ENCODE assay signal across 1 cellular context in the genomic region with DNA sequence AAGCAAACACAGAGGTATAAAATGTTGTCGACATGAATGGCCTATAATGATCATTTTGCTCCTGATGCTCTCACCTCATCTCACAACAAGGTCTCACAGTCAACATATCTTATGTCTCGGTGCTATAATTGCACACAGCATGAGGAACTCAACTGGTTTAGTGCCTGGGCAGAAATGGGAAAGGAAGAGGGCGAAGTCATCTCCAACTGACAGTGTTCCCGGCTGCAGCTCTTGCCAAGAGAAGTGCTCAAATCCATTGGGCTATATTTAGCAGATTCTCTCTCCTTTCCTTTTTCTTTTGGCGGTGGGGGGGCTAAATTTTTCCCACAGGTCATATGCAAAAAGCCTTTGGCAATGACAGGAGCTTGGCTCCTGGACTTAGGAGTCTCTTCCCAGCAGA.
TF ChIP-seq lines count a peak whose summit lies in the region.

No MANE protein-coding gene starts in this region.

TF ChIP-seq in H1, 55 proteins besides CTCF, POLR2A, EP300 and RAD21:
- no peak for TF ChIP-seq HDAC6 (IDR thresholded peaks at IDR 0.05; ENCODE audit: low read depth, low read length)
- TF ChIP-seq FOSL1 (IDR thresholded peaks at IDR 0.05; ENCODE audit: insufficient read depth, low read depth, low read length), result no peak
- TF ChIP-seq CREB1 (IDR thresholded peaks at IDR 0.05), result no peak
